In genomic region chr14:99272669-99273024, GRCh38 we compare ENCODE assay signal across 8 cellular contexts. TPM values are rescaled to one million over a fixed set of nuclear protein-coding genes. Genes with fewer than 3 reads are reported as not detected.
A peak's percentile ranks its signal among the peaks of the same experiment; 100 is the strongest.
DNase-seq lines count a peak whose midpoint lies in the region; ATAC-seq and TF ChIP-seq lines count a peak whose summit lies in the region.

No MANE protein-coding gene starts in this region.

- H3K27me3 Mint-ChIP-seq in T-helper 1 cell treated with Interleukin-12 subunit alpha and Interleukin-12 subunit beta and Interleukin-4 antibody, amounts not matched to agents 30 μg/mL and 1 μg/mL, for 36 hours (ENCODE audit: low read depth), result peaks cover 15% of the 10 kb centered on the region
- no peaks in the 10 kb centered on the region for H3K27me3 Mint-ChIP-seq in T-helper 17 cell

- intact Hi-C loops in left colon (cut with DNase I, micrococcal nuclease), result no loop called here

- no peaks in the 10 kb centered on the region for H3K9me3 ChIP-seq in T-helper 17 cell (ENCODE audit: control insufficient read depth, low read length, poor library complexity, severe bottlenecking)

- H3K9me3 Mint-ChIP-seq in T-helper 1 cell treated with Interleukin-12 subunit alpha and Interleukin-12 subunit beta and Interleukin-4 antibody, amounts not matched to agents 30 μg/mL and 1 μg/mL, for 36 hours, result no peaks in the 10 kb centered on the region
- no peaks in the 10 kb centered on the region for H3K9me3 Mint-ChIP-seq in stimulated activated effector memory CD8-positive, alpha-beta T cell treated with anti-CD3 and anti-CD28 coated beads, Interleukin-12 subunit alpha, Interleukin-12 subunit beta, amount 100 ng/mL, for 72 hours

- peak overlapping the region; percentile 49 to 54 for H3K4me3 ChIP-seq in foreskin fibroblast (ENCODE audit: low read depth in 1 of 2, low read length in 2 of 2)

- H3K4me1 Mint-ChIP-seq in T-helper 1 cell treated with Interleukin-12 subunit alpha and Interleukin-12 subunit beta and Interleukin-4 antibody, amounts not matched to agents 30 μg/mL and 1 μg/mL, for 36 hours (ENCODE audit: low read depth), result peaks cover 35% of the 10 kb centered on the region
- peaks cover 36% of the 10 kb centered on the region for H3K4me1 Mint-ChIP-seq in T-helper 17 cell
- peaks cover 40% of the 10 kb centered on the region for H3K4me1 Mint-ChIP-seq in stimulated activated effector memory CD8-positive, alpha-beta T cell treated with anti-CD3 and anti-CD28 coated beads, Interleukin-12 subunit alpha, Interleukin-12 subunit beta, amount 100 ng/mL, for 72 hours

- ATAC-seq in T-helper 17 cell (no peak), left colon (no peak)
- ATAC-seq in stimulated activated effector memory CD8-positive, alpha-beta T cell treated with anti-CD3 and anti-CD28 coated beads, Interleukin-12 subunit alpha, Interleukin-12 subunit beta, amount 100 ng/mL, for 72 hours, result no peak

- peaks cover 23% of the 10 kb centered on the region for H3K36me3 Mint-ChIP-seq in T-helper 1 cell treated with Interleukin-12 subunit alpha and Interleukin-12 subunit beta and Interleukin-4 antibody, amounts not matched to agents 30 μg/mL and 1 μg/mL, for 36 hours (ENCODE audit: low read depth)
- peaks cover 17% of the 10 kb centered on the region for H3K36me3 Mint-ChIP-seq in T-helper 17 cell (ENCODE audit: low read depth)
- peaks cover 42% of the 10 kb centered on the region for H3K36me3 Mint-ChIP-seq in stimulated activated effector memory CD8-positive, alpha-beta T cell treated with anti-CD3 and anti-CD28 coated beads, Interleukin-12 subunit alpha, Interleukin-12 subunit beta, amount 100 ng/mL, for 72 hours

- TF ChIP-seq CTCF in foreskin fibroblast (IDR thresholded peaks at IDR 0.05; ENCODE audit: low read depth, low read length), result no peak
- TF ChIP-seq CTCF in GM20000 (IDR thresholded peaks at IDR 0.05; ENCODE audit: extremely low read depth, missing control alignments), result no peak

- peak overlapping the region; percentile 91 for H3K27ac Mint-ChIP-seq in T-helper 1 cell treated with Interleukin-12 subunit alpha and Interleukin-12 subunit beta and Interleukin-4 antibody, amounts not matched to agents 30 μg/mL and 1 μg/mL, for 36 hours
- peak overlapping the region; percentile 100 for H3K27ac Mint-ChIP-seq in T-helper 17 cell
- peak overlapping the region; percentile 99 for H3K27ac Mint-ChIP-seq in stimulated activated effector memory CD8-positive, alpha-beta T cell treated with anti-CD3 and anti-CD28 coated beads, Interleukin-12 subunit alpha, Interleukin-12 subunit beta, amount 100 ng/mL, for 72 hours

- no peak for DNase-seq in T-helper 1 cell
- no peak for DNase-seq in T-helper 17 cell
- DNase-seq in foreskin fibroblast, result peak in 1 of 2 donors; percentile 10
- DNase-seq in stimulated activated effector memory CD8-positive, alpha-beta T cell treated with anti-CD3 and anti-CD28 coated beads, Interleukin-12 subunit alpha, Interleukin-12 subunit beta, amount 100 ng/mL, for 72 hours (ENCODE audit: low spot score in 2 of 2), result no peak
- DNase-seq in left colon, result no peak
- DNase-seq in GM20000 (ENCODE audit: low spot score), result no peak
- DNase-seq in AG08395 (ENCODE audit: low spot score), result no peak

- H3K4me3 Mint-ChIP-seq in T-helper 1 cell treated with Interleukin-12 subunit alpha and Interleukin-12 subunit beta and Interleukin-4 antibody, amounts not matched to agents 30 μg/mL and 1 μg/mL, for 36 hours, result peak overlapping the region; percentile 98
- H3K4me3 Mint-ChIP-seq in T-helper 17 cell, result peak overlapping the region; percentile 99
- H3K4me3 Mint-ChIP-seq in stimulated activated effector memory CD8-positive, alpha-beta T cell treated with anti-CD3 and anti-CD28 coated beads, Interleukin-12 subunit alpha, Interleukin-12 subunit beta, amount 100 ng/mL, for 72 hours, result peak overlapping the region; percentile 89

RNA-seq across cellular contexts. Expression of gene BCL11B, which starts 0.7 kb away (rescaled TPM):
- total RNA-seq in T-helper 17 cell (100 to 1,000 TPM; 167 to 174 TPM), left colon (1 to 10 TPM; 3.7 to 5.1 TPM)

Comparison
In these comparisons a context has a peak if more than half of its experiments do, and no peak if none do; other contexts are left out.
1. RNA of gene BCL11B, which starts 0.7 kb away (total RNA-seq): 167 to 174 TPM in T-helper 17 cell; 3.7 to 5.1 TPM in left colon; every median in the first group is over 10 times any median in the second.
2. Peak in every context shown above with its lines, with median percentiles within 50 percentile points of each other: H3K27ac Mint-ChIP-seq and H3K4me3 Mint-ChIP-seq.